8 cellular contexts compared by ENCODE assay signal in genomic region chr19:2702170-2703076, GRCh38. TPM values are rescaled to one million over a fixed set of nuclear protein-coding genes. Genes with fewer than 3 reads are reported as not detected.
DNase-seq lines count a peak whose midpoint lies in the region; ATAC-seq and TF ChIP-seq lines count a peak whose summit lies in the region.

TSS of gene GNG7 (minus strand) at chr19:2702694. CDS start at chr19:2520688, 182,006 bp downstream.

- H3K9ac ChIP-seq in smooth muscle cell (ENCODE audit: low read depth): no peak within 1 kb of the TSS

- peak; percentile 99 for DNase-seq in GM03348 (ENCODE audit: low spot score)
- peak; percentile 81 to 97 for DNase-seq in HAP-1 (ENCODE audit: low spot score in 2 of 2)
- DNase-seq in NCI-H1436 (lab: John Stamatoyannopoulos, UW): peak; percentile 84
- peak; percentile 80 for DNase-seq in activated CD4-positive, CD25-positive, alpha-beta regulatory T cell treated with anti-CD3 and anti-CD28 coated beads, Interleukin-2, amount 50 U/mL, for 16 hours (ENCODE audit: low read depth, low spot score)
- peak in 59 of 61 donors; percentile 68 to 97 (median 92) for DNase-seq in caudate nucleus (lab: John Stamatoyannopoulos, UW)
- DNase-seq in inferior parietal cortex (ENCODE audit: extremely low spot score): peak; percentile 84
- DNase-seq in smooth muscle cell (lab: John Stamatoyannopoulos, UW; ENCODE audit: unreplicated experiment): peak; percentile 76

- H3F3A ChIP-seq in smooth muscle cell (ENCODE audit: low read depth): peaks cover 8% of the 10 kb centered on the region

- no peaks in the 10 kb centered on the region for H3K4me1 ChIP-seq in HAP-1
- H3K4me1 ChIP-seq in smooth muscle cell (ENCODE audit: low read depth): no peaks in the 10 kb centered on the region

- H3K27me3 ChIP-seq in HAP-1 (ENCODE audit: low read depth): no peaks in the 10 kb centered on the region
- H3K27me3 ChIP-seq in smooth muscle cell (ENCODE audit: low read depth): peaks cover 9% of the 10 kb centered on the region

- H4K20me1 ChIP-seq in smooth muscle cell (ENCODE audit: low read depth): no peaks in the 10 kb centered on the region

- peak within 1 kb of the TSS; percentile 48 for H3K4me3 ChIP-seq in HAP-1
- H3K4me3 ChIP-seq in smooth muscle cell: peak within 1 kb of the TSS; percentile 58

- H3K27ac ChIP-seq in caudate nucleus (ENCODE audit: low read depth, low read length): peak within 1 kb of the TSS; percentile 78
- H3K27ac ChIP-seq in smooth muscle cell (ENCODE audit: low read depth): no peak within 1 kb of the TSS

- ATAC-seq in HG02938 (IDR thresholded peaks at IDR 0.05; ENCODE audit: unreplicated experiment): no peak

- no peaks in the 10 kb centered on the region for H3K9me3 ChIP-seq in HAP-1
- no peaks in the 10 kb centered on the region for H3K9me3 ChIP-seq in smooth muscle cell (replicated peaks; ENCODE audit: low read depth)

- H3K36me3 ChIP-seq in HAP-1 (replicated peaks): no peaks in the 10 kb centered on the region
- no peaks in the 10 kb centered on the region for H3K36me3 ChIP-seq in smooth muscle cell (ENCODE audit: low read depth)

- 6% methylated on average over 25 of the region's 77 CpGs for WGBS in smooth muscle cell (ENCODE audit: low lambda C conversion rate)

- in situ Hi-C loops in HAP-1 (cut with MboI; ENCODE audit: low sequenced_read_pairs): no loop called here

- no peak within 1 kb of the TSS for H2AFZ ChIP-seq in smooth muscle cell (ENCODE audit: low read depth)

- H3K79me2 ChIP-seq in smooth muscle cell (ENCODE audit: low read depth): no peaks in the 10 kb centered on the region

- peak within 1 kb of the TSS; percentile 82 for H3K4me2 ChIP-seq in smooth muscle cell

- no peak for TF ChIP-seq CTCF in smooth muscle cell (IDR thresholded peaks at IDR 0.05; ENCODE audit: borderline replicate concordance, insufficient read depth, poor library complexity, severe bottlenecking)

RNA-seq across cellular contexts. Expression of gene GNG7, which starts in this region (rescaled TPM):
- total RNA-seq in smooth muscle cell: 1.7 and 2.1 TPM in 2 replicates
- polyA plus RNA-seq in smooth muscle cell: 2.3 and 2.6 TPM in 2 replicates
